ENCODE assay signal across 1 cellular context in the genomic region with DNA sequence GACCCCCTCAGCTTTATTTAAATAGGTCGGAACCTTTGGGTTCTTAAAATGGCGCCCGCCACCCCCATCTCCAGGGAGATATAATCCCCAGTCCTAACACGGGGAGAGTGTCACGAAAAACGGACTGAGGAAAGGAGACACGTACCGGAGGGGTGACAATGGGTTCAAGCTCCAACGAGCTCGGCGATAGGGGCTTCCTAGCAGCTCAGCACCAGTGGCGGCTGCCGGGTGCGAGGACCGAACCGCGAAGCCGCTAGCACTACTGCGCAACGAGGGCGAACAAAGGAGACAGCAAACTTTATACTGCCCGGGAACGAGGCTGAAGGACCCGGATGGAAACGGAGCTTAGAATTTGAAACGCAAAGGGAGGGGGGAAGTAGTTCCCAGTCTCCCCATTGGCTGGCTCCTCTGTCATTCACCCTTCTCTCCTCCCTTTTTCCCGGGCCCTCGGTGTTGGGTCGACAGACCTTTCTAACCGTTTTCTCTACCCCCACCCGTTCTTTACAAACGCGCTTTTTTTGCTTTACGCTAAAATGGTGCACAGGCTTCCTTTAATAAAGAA.
TF ChIP-seq lines count a peak whose summit lies in the region.

A gene (minus strand): TSS at position 274 of the 562 bp plus-strand sequence. CDS start 1,298 bp downstream, outside the sequence.

TF ChIP-seq in HepG2, 621 proteins besides CTCF, POLR2A, EP300 and RAD21 (continued from another document and continues in another):
- TF ChIP-seq, protein P1, sequence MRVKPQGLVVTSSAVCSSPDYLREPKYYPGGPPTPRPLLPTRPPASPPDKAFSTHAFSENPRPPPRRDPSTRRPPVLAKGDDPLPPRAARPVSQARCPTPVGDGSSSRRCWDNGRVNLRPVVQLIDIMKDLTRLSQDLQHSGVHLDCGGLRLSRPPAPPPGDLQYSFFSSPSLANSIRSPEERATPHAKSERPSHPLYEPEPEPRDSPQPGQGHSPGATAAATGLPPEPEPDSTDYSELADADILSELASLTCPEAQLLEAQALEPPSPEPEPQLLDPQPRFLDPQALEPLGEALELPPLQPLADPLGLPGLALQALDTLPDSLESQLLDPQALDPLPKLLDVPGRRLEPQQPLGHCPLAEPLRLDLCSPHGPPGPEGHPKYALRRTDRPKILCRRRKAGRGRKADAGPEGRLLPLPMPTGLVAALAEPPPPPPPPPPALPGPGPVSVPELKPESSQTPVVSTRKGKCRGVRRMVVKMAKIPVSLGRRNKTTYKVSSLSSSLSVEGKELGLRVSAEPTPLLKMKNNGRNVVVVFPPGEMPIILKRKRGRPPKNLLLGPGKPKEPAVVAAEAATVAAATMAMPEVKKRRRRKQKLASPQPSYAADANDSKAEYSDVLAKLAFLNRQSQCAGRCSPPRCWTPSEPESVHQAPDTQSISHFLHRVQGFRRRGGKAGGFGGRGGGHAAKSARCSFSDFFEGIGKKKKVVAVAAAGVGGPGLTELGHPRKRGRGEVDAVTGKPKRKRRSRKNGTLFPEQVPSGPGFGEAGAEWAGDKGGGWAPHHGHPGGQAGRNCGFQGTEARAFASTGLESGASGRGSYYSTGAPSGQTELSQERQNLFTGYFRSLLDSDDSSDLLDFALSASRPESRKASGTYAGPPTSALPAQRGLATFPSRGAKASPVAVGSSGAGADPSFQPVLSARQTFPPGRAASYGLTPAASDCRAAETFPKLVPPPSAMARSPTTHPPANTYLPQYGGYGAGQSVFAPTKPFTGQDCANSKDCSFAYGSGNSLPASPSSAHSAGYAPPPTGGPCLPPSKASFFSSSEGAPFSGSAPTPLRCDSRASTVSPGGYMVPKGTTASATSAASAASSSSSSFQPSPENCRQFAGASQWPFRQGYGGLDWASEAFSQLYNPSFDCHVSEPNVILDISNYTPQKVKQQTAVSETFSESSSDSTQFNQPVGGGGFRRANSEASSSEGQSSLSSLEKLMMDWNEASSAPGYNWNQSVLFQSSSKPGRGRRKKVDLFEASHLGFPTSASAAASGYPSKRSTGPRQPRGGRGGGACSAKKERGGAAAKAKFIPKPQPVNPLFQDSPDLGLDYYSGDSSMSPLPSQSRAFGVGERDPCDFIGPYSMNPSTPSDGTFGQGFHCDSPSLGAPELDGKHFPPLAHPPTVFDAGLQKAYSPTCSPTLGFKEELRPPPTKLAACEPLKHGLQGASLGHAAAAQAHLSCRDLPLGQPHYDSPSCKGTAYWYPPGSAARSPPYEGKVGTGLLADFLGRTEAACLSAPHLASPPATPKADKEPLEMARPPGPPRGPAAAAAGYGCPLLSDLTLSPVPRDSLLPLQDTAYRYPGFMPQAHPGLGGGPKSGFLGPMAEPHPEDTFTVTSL (CRISPR knock-in tag; IDR thresholded peaks at IDR 0.05; ENCODE audit: borderline replicate concordance): no peak
- TF ChIP-seq, protein P2, sequence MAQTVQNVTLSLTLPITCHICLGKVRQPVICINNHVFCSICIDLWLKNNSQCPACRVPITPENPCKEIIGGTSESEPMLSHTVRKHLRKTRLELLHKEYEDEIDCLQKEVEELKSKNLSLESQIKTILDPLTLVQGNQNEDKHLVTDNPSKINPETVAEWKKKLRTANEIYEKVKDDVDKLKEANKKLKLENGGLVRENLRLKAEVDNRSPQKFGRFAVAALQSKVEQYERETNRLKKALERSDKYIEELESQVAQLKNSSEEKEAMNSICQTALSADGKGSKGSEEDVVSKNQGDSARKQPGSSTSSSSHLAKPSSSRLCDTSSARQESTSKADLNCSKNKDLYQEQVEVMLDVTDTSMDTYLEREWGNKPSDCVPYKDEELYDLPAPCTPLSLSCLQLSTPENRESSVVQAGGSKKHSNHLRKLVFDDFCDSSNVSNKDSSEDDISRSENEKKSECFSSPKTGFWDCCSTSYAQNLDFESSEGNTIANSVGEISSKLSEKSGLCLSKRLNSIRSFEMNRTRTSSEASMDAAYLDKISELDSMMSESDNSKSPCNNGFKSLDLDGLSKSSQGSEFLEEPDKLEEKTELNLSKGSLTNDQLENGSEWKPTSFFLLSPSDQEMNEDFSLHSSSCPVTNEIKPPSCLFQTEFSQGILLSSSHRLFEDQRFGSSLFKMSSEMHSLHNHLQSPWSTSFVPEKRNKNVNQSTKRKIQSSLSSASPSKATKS (CRISPR knock-in tag; IDR thresholded peaks at IDR 0.05): no peak
- TF ChIP-seq ZNF747 (CRISPR knock-in tag; IDR thresholded peaks at IDR 0.05; ENCODE audit: borderline replicate concordance) (peak; percentile 28; the same call in 1 of the 2 replicates), ZNF101 (CRISPR knock-in tag; IDR thresholded peaks at IDR 0.05; ENCODE audit: borderline replicate concordance, low read depth) (no peak), ZNF451 (CRISPR knock-in tag; IDR thresholded peaks at IDR 0.05) (no peak), SRF (IDR thresholded peaks at IDR 0.05; ENCODE audit: low read depth, low read length) (no peak), ZFP62 (CRISPR knock-in tag; IDR thresholded peaks at IDR 0.05) (no peak), SP1 (IDR thresholded peaks at IDR 0.05) (no peak), SP1 (CRISPR knock-in tag; IDR thresholded peaks at IDR 0.05) (no peak; the same call in 1 of the 2 replicates), NFKBIZ (CRISPR knock-in tag; IDR thresholded peaks at IDR 0.05) (0 out of 2 replicates have a peak, but pooled peaks have one; percentile 23), FOXA3 (CRISPR knock-in tag; IDR thresholded peaks at IDR 0.05) (no peak), KLF9 (CRISPR knock-in tag; IDR thresholded peaks at IDR 0.05; ENCODE audit: low read depth) (no peak), ZNF577 (CRISPR knock-in tag; IDR thresholded peaks at IDR 0.05; ENCODE audit: borderline replicate concordance, low read depth) (no peak), PHB2 (IDR thresholded peaks at IDR 0.05; ENCODE audit: partially characterized antibody) (no peak), MIXL1 (CRISPR knock-in tag; IDR thresholded peaks at IDR 0.05) (no peak), ZNF205 (CRISPR knock-in tag; IDR thresholded peaks at IDR 0.05) (no peak), ZNF788 (CRISPR knock-in tag; IDR thresholded peaks at IDR 0.05; ENCODE audit: borderline replicate concordance) (peak; percentile 67; the same call in 1 of the 2 replicates), MTA1 (CRISPR knock-in tag; IDR thresholded peaks at IDR 0.05; ENCODE audit: borderline replicate concordance) (no peak), HDAC1 (CRISPR knock-in tag; IDR thresholded peaks at IDR 0.05) (peak; percentile 27; the same call in 1 of the 2 replicates), YEATS2 (CRISPR knock-in tag; IDR thresholded peaks at IDR 0.05; ENCODE audit: borderline replicate concordance) (peak; percentile 76; the same call in 1 of the 2 replicates), NR2C2 (CRISPR knock-in tag; IDR thresholded peaks at IDR 0.05; ENCODE audit: borderline replicate concordance) (peak; percentile 66), CBX5 (CRISPR knock-in tag; IDR thresholded peaks at IDR 0.05; ENCODE audit: borderline replicate concordance) (no peak), MTF2 (CRISPR knock-in tag; IDR thresholded peaks at IDR 0.05; ENCODE audit: borderline replicate concordance) (no peak), CAMTA2 (CRISPR knock-in tag; IDR thresholded peaks at IDR 0.05; ENCODE audit: borderline replicate concordance) (no peak), ZNF317 (CRISPR knock-in tag; IDR thresholded peaks at IDR 0.05) (no peak)
- TF ChIP-seq, protein P3, sequence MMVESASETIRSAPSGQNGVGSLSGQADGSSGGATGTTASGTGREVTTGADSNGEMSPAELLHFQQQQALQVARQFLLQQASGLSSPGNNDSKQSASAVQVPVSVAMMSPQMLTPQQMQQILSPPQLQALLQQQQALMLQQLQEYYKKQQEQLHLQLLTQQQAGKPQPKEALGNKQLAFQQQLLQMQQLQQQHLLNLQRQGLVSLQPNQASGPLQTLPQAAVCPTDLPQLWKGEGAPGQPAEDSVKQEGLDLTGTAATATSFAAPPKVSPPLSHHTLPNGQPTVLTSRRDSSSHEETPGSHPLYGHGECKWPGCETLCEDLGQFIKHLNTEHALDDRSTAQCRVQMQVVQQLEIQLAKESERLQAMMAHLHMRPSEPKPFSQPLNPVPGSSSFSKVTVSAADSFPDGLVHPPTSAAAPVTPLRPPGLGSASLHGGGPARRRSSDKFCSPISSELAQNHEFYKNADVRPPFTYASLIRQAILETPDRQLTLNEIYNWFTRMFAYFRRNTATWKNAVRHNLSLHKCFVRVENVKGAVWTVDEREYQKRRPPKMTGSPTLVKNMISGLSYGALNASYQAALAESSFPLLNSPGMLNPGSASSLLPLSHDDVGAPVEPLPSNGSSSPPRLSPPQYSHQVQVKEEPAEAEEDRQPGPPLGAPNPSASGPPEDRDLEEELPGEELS (CRISPR knock-in tag; IDR thresholded peaks at IDR 0.05): no peak
- TF ChIP-seq, protein P4, sequence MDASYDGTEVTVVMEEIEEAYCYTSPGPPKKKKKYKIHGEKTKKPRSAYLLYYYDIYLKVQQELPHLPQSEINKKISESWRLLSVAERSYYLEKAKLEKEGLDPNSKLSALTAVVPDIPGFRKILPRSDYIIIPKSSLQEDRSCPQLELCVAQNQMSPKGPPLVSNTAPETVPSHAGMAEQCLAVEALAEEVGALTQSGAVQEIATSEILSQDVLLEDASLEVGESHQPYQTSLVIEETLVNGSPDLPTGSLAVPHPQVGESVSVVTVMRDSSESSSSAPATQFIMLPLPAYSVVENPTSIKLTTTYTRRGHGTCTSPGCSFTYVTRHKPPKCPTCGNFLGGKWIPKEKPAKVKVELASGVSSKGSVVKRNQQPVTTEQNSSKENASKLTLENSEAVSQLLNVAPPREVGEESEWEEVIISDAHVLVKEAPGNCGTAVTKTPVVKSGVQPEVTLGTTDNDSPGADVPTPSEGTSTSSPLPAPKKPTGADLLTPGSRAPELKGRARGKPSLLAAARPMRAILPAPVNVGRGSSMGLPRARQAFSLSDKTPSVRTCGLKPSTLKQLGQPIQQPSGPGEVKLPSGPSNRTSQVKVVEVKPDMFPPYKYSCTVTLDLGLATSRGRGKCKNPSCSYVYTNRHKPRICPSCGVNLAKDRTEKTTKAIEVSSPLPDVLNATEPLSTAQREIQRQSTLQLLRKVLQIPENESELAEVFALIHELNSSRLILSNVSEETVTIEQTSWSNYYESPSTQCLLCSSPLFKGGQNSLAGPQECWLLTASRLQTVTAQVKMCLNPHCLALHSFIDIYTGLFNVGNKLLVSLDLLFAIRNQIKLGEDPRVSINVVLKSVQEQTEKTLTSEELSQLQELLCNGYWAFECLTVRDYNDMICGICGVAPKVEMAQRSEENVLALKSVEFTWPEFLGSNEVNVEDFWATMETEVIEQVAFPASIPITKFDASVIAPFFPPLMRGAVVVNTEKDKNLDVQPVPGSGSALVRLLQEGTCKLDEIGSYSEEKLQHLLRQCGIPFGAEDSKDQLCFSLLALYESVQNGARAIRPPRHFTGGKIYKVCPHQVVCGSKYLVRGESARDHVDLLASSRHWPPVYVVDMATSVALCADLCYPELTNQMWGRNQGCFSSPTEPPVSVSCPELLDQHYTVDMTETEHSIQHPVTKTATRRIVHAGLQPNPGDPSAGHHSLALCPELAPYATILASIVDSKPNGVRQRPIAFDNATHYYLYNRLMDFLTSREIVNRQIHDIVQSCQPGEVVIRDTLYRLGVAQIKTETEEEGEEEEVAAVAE (CRISPR knock-in tag; IDR thresholded peaks at IDR 0.05; ENCODE audit: borderline replicate concordance): no peak
- TF ChIP-seq, protein P5, sequence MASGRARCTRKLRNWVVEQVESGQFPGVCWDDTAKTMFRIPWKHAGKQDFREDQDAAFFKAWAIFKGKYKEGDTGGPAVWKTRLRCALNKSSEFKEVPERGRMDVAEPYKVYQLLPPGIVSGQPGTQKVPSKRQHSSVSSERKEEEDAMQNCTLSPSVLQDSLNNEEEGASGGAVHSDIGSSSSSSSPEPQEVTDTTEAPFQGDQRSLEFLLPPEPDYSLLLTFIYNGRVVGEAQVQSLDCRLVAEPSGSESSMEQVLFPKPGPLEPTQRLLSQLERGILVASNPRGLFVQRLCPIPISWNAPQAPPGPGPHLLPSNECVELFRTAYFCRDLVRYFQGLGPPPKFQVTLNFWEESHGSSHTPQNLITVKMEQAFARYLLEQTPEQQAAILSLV (CRISPR knock-in tag; IDR thresholded peaks at IDR 0.05; ENCODE audit: borderline replicate concordance): peak; percentile 47; the same call in 1 of the 2 replicates
- TF ChIP-seq, protein P6, sequence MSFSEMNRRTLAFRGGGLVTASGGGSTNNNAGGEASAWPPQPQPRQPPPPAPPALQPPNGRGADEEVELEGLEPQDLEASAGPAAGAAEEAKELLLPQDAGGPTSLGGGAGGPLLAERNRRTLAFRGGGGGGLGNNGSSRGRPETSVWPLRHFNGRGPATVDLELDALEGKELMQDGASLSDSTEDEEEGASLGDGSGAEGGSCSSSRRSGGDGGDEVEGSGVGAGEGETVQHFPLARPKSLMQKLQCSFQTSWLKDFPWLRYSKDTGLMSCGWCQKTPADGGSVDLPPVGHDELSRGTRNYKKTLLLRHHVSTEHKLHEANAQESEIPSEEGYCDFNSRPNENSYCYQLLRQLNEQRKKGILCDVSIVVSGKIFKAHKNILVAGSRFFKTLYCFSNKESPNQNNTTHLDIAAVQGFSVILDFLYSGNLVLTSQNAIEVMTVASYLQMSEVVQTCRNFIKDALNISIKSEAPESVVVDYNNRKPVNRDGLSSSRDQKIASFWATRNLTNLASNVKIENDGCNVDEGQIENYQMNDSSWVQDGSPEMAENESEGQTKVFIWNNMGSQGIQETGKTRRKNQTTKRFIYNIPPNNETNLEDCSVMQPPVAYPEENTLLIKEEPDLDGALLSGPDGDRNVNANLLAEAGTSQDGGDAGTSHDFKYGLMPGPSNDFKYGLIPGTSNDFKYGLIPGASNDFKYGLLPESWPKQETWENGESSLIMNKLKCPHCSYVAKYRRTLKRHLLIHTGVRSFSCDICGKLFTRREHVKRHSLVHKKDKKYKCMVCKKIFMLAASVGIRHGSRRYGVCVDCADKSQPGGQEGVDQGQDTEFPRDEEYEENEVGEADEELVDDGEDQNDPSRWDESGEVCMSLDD (CRISPR knock-in tag; IDR thresholded peaks at IDR 0.05; ENCODE audit: borderline replicate concordance): no peak
- TF ChIP-seq, protein P7, sequence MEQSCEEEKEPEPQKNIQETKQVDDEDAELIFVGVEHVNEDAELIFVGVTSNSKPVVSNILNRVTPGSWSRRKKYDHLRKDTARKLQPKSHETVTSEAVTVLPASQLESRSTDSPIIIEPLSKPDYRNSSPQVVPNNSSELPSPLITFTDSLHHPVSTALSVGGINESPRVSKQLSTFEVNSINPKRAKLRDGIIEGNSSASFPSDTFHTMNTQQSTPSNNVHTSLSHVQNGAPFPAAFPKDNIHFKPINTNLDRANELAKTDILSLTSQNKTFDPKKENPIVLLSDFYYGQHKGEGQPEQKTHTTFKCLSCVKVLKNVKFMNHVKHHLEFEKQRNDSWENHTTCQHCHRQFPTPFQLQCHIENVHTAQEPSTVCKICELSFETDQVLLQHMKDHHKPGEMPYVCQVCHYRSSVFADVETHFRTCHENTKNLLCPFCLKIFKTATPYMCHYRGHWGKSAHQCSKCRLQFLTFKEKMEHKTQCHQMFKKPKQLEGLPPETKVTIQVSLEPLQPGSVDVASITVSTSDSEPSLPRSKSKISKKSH (CRISPR knock-in tag; IDR thresholded peaks at IDR 0.05; ENCODE audit: borderline replicate concordance): no peak
- TF ChIP-seq, protein P8, sequence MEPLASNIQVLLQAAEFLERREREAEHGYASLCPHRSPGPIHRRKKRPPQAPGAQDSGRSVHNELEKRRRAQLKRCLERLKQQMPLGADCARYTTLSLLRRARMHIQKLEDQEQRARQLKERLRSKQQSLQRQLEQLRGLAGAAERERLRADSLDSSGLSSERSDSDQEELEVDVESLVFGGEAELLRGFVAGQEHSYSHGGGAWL (CRISPR knock-in tag; IDR thresholded peaks at IDR 0.05): no peak
- TF ChIP-seq, protein P9, sequence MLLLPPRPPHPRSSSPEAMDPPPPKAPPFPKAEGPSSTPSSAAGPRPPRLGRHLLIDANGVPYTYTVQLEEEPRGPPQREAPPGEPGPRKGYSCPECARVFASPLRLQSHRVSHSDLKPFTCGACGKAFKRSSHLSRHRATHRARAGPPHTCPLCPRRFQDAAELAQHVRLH (CRISPR knock-in tag; IDR thresholded peaks at IDR 0.05; ENCODE audit: borderline replicate concordance, low read depth): no peak
